Comparison of ENCODE assay signal across 1 cellular context in genomic region chr2:241637233-241638062, GRCh38.
TF ChIP-seq lines count a peak whose summit lies in the region.

ATG4B (plus strand) TSS chr2:241637693; CDS start chr2:241637715, 22 bp downstream.

TF ChIP-seq in WTC11, 78 proteins besides CTCF, POLR2A, EP300 and RAD21 (continued from another document):
- TF ChIP-seq FOXP4 (CRISPR knock-in tag; IDR thresholded peaks at IDR 0.05) (peak; percentile 20; the same call in 1 of the 2 replicates), GTF2I (CRISPR knock-in tag; conservative IDR thresholded peaks at IDR 0.05) (no peak), SMAD3 (CRISPR knock-in tag; IDR thresholded peaks at IDR 0.05; ENCODE audit: borderline replicate concordance) (no peak), ELF4 (CRISPR knock-in tag; IDR thresholded peaks at IDR 0.05; ENCODE audit: low read depth) (no peak), ZNF281 (CRISPR knock-in tag; IDR thresholded peaks at IDR 0.05) (no peak), E2F4 (CRISPR knock-in tag; IDR thresholded peaks at IDR 0.05; ENCODE audit: borderline replicate concordance, low read depth) (0 out of 2 replicates have a peak, but pooled peaks have one; percentile 39), ZNF317 (CRISPR knock-in tag; IDR thresholded peaks at IDR 0.05; ENCODE audit: borderline replicate concordance, low read depth) (0 out of 2 replicates have a peak, but pooled peaks have one; percentile 21), AFF4 (CRISPR knock-in tag; IDR thresholded peaks at IDR 0.05; ENCODE audit: borderline replicate concordance) (no peak), NFE2L1 (CRISPR knock-in tag; IDR thresholded peaks at IDR 0.05) (no peak)
